10 cellular contexts compared by ENCODE assay signal in genomic region chr9:113621309-113621791, GRCh38.
A peak's percentile ranks its signal among the peaks of the same experiment; 100 is the strongest.
DNase-seq lines count a peak whose midpoint lies in the region; ATAC-seq and TF ChIP-seq lines count a peak whose summit lies in the region.
"Had no signal": no experiment of that assay in that cellular context is flagged by ENCODE, and none has a peak within 500 bp of the region (broad histone marks: within the 10 kb centered on the region; RNA-seq: fewer than 3 reads in every experiment).

No MANE protein-coding gene starts in this region.

- TF ChIP-seq CTCF in CD8-positive, alpha-beta T cell (IDR thresholded peaks at IDR 0.05) = no peak

- H3K36me3 Mint-ChIP-seq in CD8-positive, alpha-beta T cell = no peaks in the 10 kb centered on the region

- H3K4me1 ChIP-seq in right cardiac atrium (ENCODE audit: control insufficient read depth, insufficient read depth, low read length) = peaks cover 14% of the 10 kb centered on the region
- no peaks in the 10 kb centered on the region for H3K4me1 ChIP-seq in CD8-positive, alpha-beta T cell (ENCODE audit: insufficient read depth, low read length)

- no peak overlapping the region for H3K4me3 Mint-ChIP-seq in CD8-positive, alpha-beta T cell

- CTCF ChIA-PET in CD8-positive, alpha-beta T cell (lab: Charles Lee) = interaction anchor here (1.7 to 2.9 kb wide), 2 partner anchors 34 to 37 kb away, joined by 5 to 7 read pairs; no protein-coding TSS in a partner anchor

- no peaks in the 10 kb centered on the region for H3K9me3 Mint-ChIP-seq in CD8-positive, alpha-beta T cell

- H3K27ac ChIP-seq in right cardiac atrium (ENCODE audit: low read length) = peak overlapping the region; percentile 92
- H3K27ac ChIP-seq in CD8-positive, alpha-beta T cell (ENCODE audit: low read depth, low read length) = no peak overlapping the region
- H3K27ac ChIP-seq: neutrophil, VCaP had no signal

- DNase-seq in GM04503 (ENCODE audit: low read depth) = peak; percentile 88
- DNase-seq in amniotic epithelial cell (ENCODE audit: low read depth) = peak; percentile 84
- peak; percentile 92 to 93 (median 93) for DNase-seq in right cardiac atrium
- peak; percentile 86 for DNase-seq in sciatic nerve (ENCODE audit: low spot score)
- DNase-seq in HuH-7.5 (ENCODE audit: low spot score) = no peak
- DNase-seq in DMS53 (lab: John Stamatoyannopoulos, UW) = no peak
- no peak for DNase-seq in CD8-positive, alpha-beta T cell

- H3K27me3 Mint-ChIP-seq in CD8-positive, alpha-beta T cell (ENCODE audit: low read depth) = peaks cover 7% of the 10 kb centered on the region

- intact Hi-C loops in right cardiac atrium (cut with DNase I) (no loop called here), sciatic nerve (cut with DNase I) (no loop called here)
- intact Hi-C loops in CD8-positive, alpha-beta T cell (cut with DNase I, micrococcal nuclease) = no loop called here

- H3K27me3 ChIP-seq in right cardiac atrium (ENCODE audit: control insufficient read depth, insufficient read depth) = no peaks in the 10 kb centered on the region
- H3K27me3 ChIP-seq in CD8-positive, alpha-beta T cell (ENCODE audit: insufficient read depth, low read length) = no peaks in the 10 kb centered on the region

- H3K27ac Mint-ChIP-seq in CD8-positive, alpha-beta T cell = no peak overlapping the region

- POLR2A ChIA-PET in CD8-positive, alpha-beta T cell (lab: Charles Lee) = no interaction called here

- no peaks in the 10 kb centered on the region for H3K36me3 ChIP-seq in CD8-positive, alpha-beta T cell (ENCODE audit: insufficient read depth, low read length)
- H3K36me3 ChIP-seq: neutrophil had no signal

- ATAC-seq in right cardiac atrium (peak; percentile 82 to 90), sciatic nerve (peak; percentile 86), HG02759 (IDR thresholded peaks at IDR 0.05; ENCODE audit: unreplicated experiment) (no peak)
- ATAC-seq in CD8-positive, alpha-beta T cell = no peak

- no peak overlapping the region for H3K4me3 ChIP-seq in right cardiac atrium (ENCODE audit: low read length)
- no peak overlapping the region for H3K4me3 ChIP-seq in CD8-positive, alpha-beta T cell (ENCODE audit: low read depth, low read length)

- WGBS in right cardiac atrium = 29% methylated on average over 14 of the region's 14 CpGs

- H3K4me1 Mint-ChIP-seq in CD8-positive, alpha-beta T cell (ENCODE audit: low read depth) = no peaks in the 10 kb centered on the region

- no peaks in the 10 kb centered on the region for H3K9me3 ChIP-seq in right cardiac atrium (ENCODE audit: control insufficient read depth, low read length)
- H3K9me3 ChIP-seq in CD8-positive, alpha-beta T cell (ENCODE audit: low read length) = no peaks in the 10 kb centered on the region
- H3K9me3 ChIP-seq: neutrophil had no signal

Comparison
In these comparisons a context has a peak if more than half of its experiments do, and no peak if none do; other contexts are left out.
1. DNase-seq: peak in GM04503 (single experiment), amniotic epithelial cell (single experiment), right cardiac atrium (3 of 3) and sciatic nerve (single experiment); none in HuH-7.5 (single experiment), DMS53 (single experiment) and CD8-positive, alpha-beta T cell (0 of 7).
2. ATAC-seq: peak in right cardiac atrium (2 of 2) and sciatic nerve (single experiment); none in CD8-positive, alpha-beta T cell (single experiment) and HG02759 (single experiment).